16 cellular contexts compared by ENCODE assay signal in the genomic region with DNA sequence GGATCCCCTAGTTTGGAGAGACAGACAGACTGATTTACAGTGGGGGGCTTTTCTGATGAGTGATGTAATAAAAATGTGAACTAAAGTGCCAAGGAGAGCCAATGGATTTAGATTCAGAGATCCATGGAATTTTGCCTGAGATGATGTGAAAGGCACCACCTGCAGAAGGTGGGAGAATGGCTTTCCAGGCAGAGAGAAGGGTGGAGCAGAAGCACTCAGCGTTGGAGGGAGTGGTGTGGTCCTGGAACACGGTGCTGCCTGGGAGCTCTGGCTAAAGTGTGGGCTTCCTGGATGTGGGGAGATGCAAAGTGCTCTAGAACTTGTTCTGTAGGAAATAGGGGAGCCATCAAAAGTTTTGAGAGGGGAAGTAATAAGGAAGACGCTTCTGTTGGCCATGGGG. TPM values are rescaled to one million over a fixed set of nuclear protein-coding genes. Genes with fewer than 3 reads are reported as not detected.
DNase-seq lines count a peak whose midpoint lies in the region; TF ChIP-seq lines count a peak whose summit lies in the region.
"Had no signal": no experiment of that assay in that cellular context is flagged by ENCODE, and none has a peak within 500 bp of the region (broad histone marks: within the 10 kb centered on the region; RNA-seq: fewer than 3 reads in every experiment).

No MANE protein-coding gene starts in this region.

- CTCF ChIA-PET in activated CD4-positive, alpha-beta T cell treated with anti-CD3 and anti-CD28 coated beads, Interleukin-2, amount 10 ng/mL, durations not matched to agents 7 days and 5 days (lab: Charles Lee) = interaction anchor here (0.6 to 3.4 kb wide), 3 partner anchors 13 to 1946 kb away, joined by 3 to 12 read pairs (median 5); no protein-coding TSS in a partner anchor
- CTCF ChIA-PET in CD4-positive, alpha-beta memory T cell (lab: Charles Lee; ENCODE audit: partially characterized antibody) = interaction anchor here (1.2 to 1.6 kb wide), 3 partner anchors 11 to 83 kb away, joined by 3 to 4 read pairs (median 3); no protein-coding TSS in a partner anchor

- H3K4me3 ChIP-seq in trophoblast cell (ENCODE audit: low read depth, low read length) = no peak overlapping the region
- H3K4me3 ChIP-seq in CD4-positive, alpha-beta memory T cell (ENCODE audit: low read length in 2 of 2) = no peak overlapping the region
- H3K4me3 ChIP-seq: GM23338 had no signal

- POLR2A ChIA-PET in activated CD4-positive, alpha-beta T cell treated with anti-CD3 and anti-CD28 coated beads, Interleukin-2, amount 10 ng/mL, durations not matched to agents 7 days and 5 days (lab: Charles Lee) = no interaction called here
- POLR2A ChIA-PET in CD4-positive, alpha-beta memory T cell (lab: Charles Lee; ENCODE audit: partially characterized antibody) = interaction anchor here (2.1 kb wide), 1 partner anchor 14 kb away, joined by 5 read pairs; no protein-coding TSS in a partner anchor

- H3K18ac ChIP-seq in H9 (ENCODE audit: insufficient read length, low read depth, low read length) (no peak overlapping the region), trophoblast cell (ENCODE audit: low read length) (no peak overlapping the region)

- H3K36me3 Mint-ChIP-seq in activated CD4-positive, alpha-beta T cell treated with anti-CD3 and anti-CD28 coated beads, Interleukin-2, amount 10 ng/mL, durations not matched to agents 7 days and 5 days (ENCODE audit: low read depth) = peaks cover 51% of the 10 kb centered on the region
- peaks cover 0 to 8% (median 0%) of the 10 kb centered on the region in 3 experiments; a peak in 4 of 7 replicates for H3K36me3 Mint-ChIP-seq in H9 (ENCODE audit: insufficient read depth in 1 of 3, low read depth in 3 of 3)
- H3K36me3 Mint-ChIP-seq in endothelial cell (ENCODE audit: low read depth, unreplicated experiment) = peaks cover 7% of the 10 kb centered on the region
- peaks cover 43% of the 10 kb centered on the region for H3K36me3 Mint-ChIP-seq in activated T-helper 1 cell treated with anti-CD3 and anti-CD28 coated beads, Interleukin-12 subunit alpha, Interleukin-12 subunit beta, Interleukin-2, Interleukin-4 antibody, amounts not matched to agents 30 ng/mL and 10 ng/mL and 1 ng/mL, durations not matched to agents 14 hours and 24 hours and 36 hours (ENCODE audit: low read depth)
- H3K36me3 Mint-ChIP-seq in CD4-positive, alpha-beta memory T cell = peaks cover 46 to 52% of the 10 kb centered on the region in 2 donors

- H3K27me3 ChIP-seq in H9 (ENCODE audit: insufficient read depth, low read length) (no peaks in the 10 kb centered on the region), trophoblast cell (ENCODE audit: insufficient read depth, low read length) (no peaks in the 10 kb centered on the region)
- H3K27me3 ChIP-seq in CD4-positive, alpha-beta memory T cell (ENCODE audit: insufficient read depth, low read length) = no peaks in the 10 kb centered on the region

- no peak overlapping the region for H4K5ac ChIP-seq in H9 (ENCODE audit: insufficient read length, low read depth, low read length)

- no peak overlapping the region for H4K8ac ChIP-seq in H9 (replicated peaks; ENCODE audit: insufficient read length, low read depth, low read length)
- no peak overlapping the region for H4K8ac ChIP-seq in trophoblast cell (ENCODE audit: low read depth, low read length)

- H2BK5ac ChIP-seq in H9 (ENCODE audit: insufficient read length, low read length) (no peak overlapping the region), trophoblast cell (ENCODE audit: low read depth, low read length, poor library complexity) (no peak overlapping the region)

- H2AFZ ChIP-seq in H9 (ENCODE audit: low read length) = no peak overlapping the region
- no peak overlapping the region for H2AFZ ChIP-seq in trophoblast cell (ENCODE audit: insufficient read depth, low read length, poor library complexity)
- H2AFZ ChIP-seq: GM23338 had no signal

- no peak overlapping the region for H2BK15ac ChIP-seq in H9 (ENCODE audit: low read depth, low read length)

- H3K4ac ChIP-seq in H9 (ENCODE audit: low read depth, low read length) (no peak overlapping the region), trophoblast cell (ENCODE audit: low read depth, low read length) (no peak overlapping the region)

- no peak overlapping the region for H2BK20ac ChIP-seq in H9 (ENCODE audit: low read depth, low read length, poor library complexity, severe bottlenecking)

- no peaks in the 10 kb centered on the region for H3K9me3 Mint-ChIP-seq in activated CD4-positive, alpha-beta T cell treated with anti-CD3 and anti-CD28 coated beads, Interleukin-2, amount 10 ng/mL, durations not matched to agents 7 days and 5 days
- H3K9me3 Mint-ChIP-seq in H9 (no peaks in the 10 kb centered on the region), endothelial cell (ENCODE audit: unreplicated experiment) (no peaks in the 10 kb centered on the region)
- no peaks in the 10 kb centered on the region for H3K9me3 Mint-ChIP-seq in activated T-helper 1 cell treated with anti-CD3 and anti-CD28 coated beads, Interleukin-12 subunit alpha, Interleukin-12 subunit beta, Interleukin-2, Interleukin-4 antibody, amounts not matched to agents 30 ng/mL and 10 ng/mL and 1 ng/mL, durations not matched to agents 14 hours and 24 hours and 36 hours
- H3K9me3 Mint-ChIP-seq in CD4-positive, alpha-beta memory T cell = no peaks in the 10 kb centered on the region
- H3K9me3 Mint-ChIP-seq: GM23338 had no signal

- WGBS in H9 (ENCODE audit: extremely low coverage, insufficient read length, low lambda C conversion rate) = no CpG with 5 or more reads among the region's 3 CpGs
- WGBS in trophoblast cell (ENCODE audit: extremely low coverage, insufficient coverage, insufficient read length) = no CpG with 5 or more reads among the region's 3 CpGs

- peaks cover 35% of the 10 kb centered on the region for H3K4me1 Mint-ChIP-seq in activated CD4-positive, alpha-beta T cell treated with anti-CD3 and anti-CD28 coated beads, Interleukin-2, amount 10 ng/mL, durations not matched to agents 7 days and 5 days
- H3K4me1 Mint-ChIP-seq in H9 (peaks cover 15 to 23% of the 10 kb centered on the region in 2 experiments), endothelial cell (ENCODE audit: unreplicated experiment) (peaks cover 22% of the 10 kb centered on the region)
- H3K4me1 Mint-ChIP-seq in activated T-helper 1 cell treated with anti-CD3 and anti-CD28 coated beads, Interleukin-12 subunit alpha, Interleukin-12 subunit beta, Interleukin-2, Interleukin-4 antibody, amounts not matched to agents 30 ng/mL and 10 ng/mL and 1 ng/mL, durations not matched to agents 14 hours and 24 hours and 36 hours (ENCODE audit: low read depth) = peaks cover 40% of the 10 kb centered on the region
- peaks cover 42 to 72% (median 61%) of the 10 kb centered on the region in 4 donors for H3K4me1 Mint-ChIP-seq in CD4-positive, alpha-beta memory T cell
- H3K4me1 Mint-ChIP-seq: B cell had no signal

- no peaks in the 10 kb centered on the region for H3K27me3 Mint-ChIP-seq in activated CD4-positive, alpha-beta T cell treated with anti-CD3 and anti-CD28 coated beads, Interleukin-2, amount 10 ng/mL, durations not matched to agents 7 days and 5 days
- H3K27me3 Mint-ChIP-seq in H9 (ENCODE audit: low read depth) (no peaks in the 10 kb centered on the region), endothelial cell (ENCODE audit: unreplicated experiment) (peaks cover 3% of the 10 kb centered on the region)
- H3K27me3 Mint-ChIP-seq in activated T-helper 1 cell treated with anti-CD3 and anti-CD28 coated beads, Interleukin-12 subunit alpha, Interleukin-12 subunit beta, Interleukin-2, Interleukin-4 antibody, amounts not matched to agents 30 ng/mL and 10 ng/mL and 1 ng/mL, durations not matched to agents 14 hours and 24 hours and 36 hours (ENCODE audit: insufficient read depth) = no peaks in the 10 kb centered on the region
- H3K27me3 Mint-ChIP-seq in CD4-positive, alpha-beta memory T cell = no peaks in the 10 kb centered on the region
- H3K27me3 Mint-ChIP-seq: B cell had no signal

- H2BK12ac ChIP-seq in H9 (ENCODE audit: insufficient read length, low read depth, low read length) (no peak overlapping the region), trophoblast cell (ENCODE audit: low read length) (no peak overlapping the region)

- H3K36me3 ChIP-seq in trophoblast cell (ENCODE audit: control insufficient read depth in 1 of 2, insufficient read depth in 2 of 2, low read length in 2 of 2) = no peaks in the 10 kb centered on the region
- H3K36me3 ChIP-seq in CD4-positive, alpha-beta memory T cell (ENCODE audit: insufficient read depth, low read length) = peaks cover 13% of the 10 kb centered on the region

- H3K56ac ChIP-seq in H9 (ENCODE audit: insufficient read length, low read depth, low read length) = no peak overlapping the region

- no peaks in the 10 kb centered on the region for H4K20me1 ChIP-seq in H9 (ENCODE audit: control insufficient read depth, insufficient read depth, insufficient read length)

- H3K4me1 ChIP-seq in H9 (ENCODE audit: insufficient read depth, low read length) = peaks cover 8% of the 10 kb centered on the region
- no peaks in the 10 kb centered on the region for H3K4me1 ChIP-seq in trophoblast cell (ENCODE audit: control insufficient read depth in 1 of 2, insufficient read depth in 2 of 2, low read length in 2 of 2)
- H3K4me1 ChIP-seq in CD4-positive, alpha-beta memory T cell (ENCODE audit: insufficient read depth, low read length) = peaks cover 35% of the 10 kb centered on the region

- no peak for DNase-seq in activated CD4-positive, alpha-beta T cell treated with anti-CD3 and anti-CD28 coated beads, Interleukin-2, amount 10 ng/mL, durations not matched to agents 7 days and 5 days
- no peak for DNase-seq in activated CD4-positive, alpha-beta T cell treated with anti-CD3 and anti-CD28 coated beads for 1 hour
- no peak for DNase-seq in H9
- no peak for DNase-seq in endothelial cell (ENCODE audit: low spot score)
- no peak for DNase-seq in trophoblast cell
- DNase-seq in iPS-NIHi11 (ENCODE audit: low spot score) = no peak
- DNase-seq in activated T-helper 1 cell treated with anti-CD3 and anti-CD28 coated beads, Interleukin-12 subunit alpha, Interleukin-12 subunit beta, Interleukin-2, Interleukin-4 antibody, amounts not matched to agents 30 ng/mL and 10 ng/mL and 1 ng/mL, durations not matched to agents 14 hours and 24 hours and 36 hours (ENCODE audit: low spot score) = no peak
- DNase-seq in CD4-positive, alpha-beta memory T cell = no peak
- DNase-seq: 8988T, KBM-7, NCI-H187 treated with DMSO at 0.1 percent for 48 hours, NCI-H345, NCI-H524 treated with DMSO at 0.1 percent for 48 hours, SHP77 had no signal

- H2BK120ac ChIP-seq in H9 (ENCODE audit: low read depth, low read length, poor library complexity, severe bottlenecking) = no peak overlapping the region
- no peak overlapping the region for H2BK120ac ChIP-seq in trophoblast cell (ENCODE audit: insufficient read depth, low read length, poor library complexity)

- TF ChIP-seq CTCF in H9 (conservative IDR thresholded peaks at IDR 0.05) (no peak), endothelial cell (IDR thresholded peaks at IDR 0.05; ENCODE audit: unreplicated experiment) (no peak)

- peak overlapping the region; percentile 48 for H3K27ac Mint-ChIP-seq in activated CD4-positive, alpha-beta T cell treated with anti-CD3 and anti-CD28 coated beads, Interleukin-2, amount 10 ng/mL, durations not matched to agents 7 days and 5 days
- H3K27ac Mint-ChIP-seq in H9 = peak overlapping the region in 2 of 3 experiments; percentile 24 to 62; a peak in 2 of 7 replicates
- H3K27ac Mint-ChIP-seq in endothelial cell (ENCODE audit: unreplicated experiment) = no peak overlapping the region
- H3K27ac Mint-ChIP-seq in activated T-helper 1 cell treated with anti-CD3 and anti-CD28 coated beads, Interleukin-12 subunit alpha, Interleukin-12 subunit beta, Interleukin-2, Interleukin-4 antibody, amounts not matched to agents 30 ng/mL and 10 ng/mL and 1 ng/mL, durations not matched to agents 14 hours and 24 hours and 36 hours = no peak overlapping the region
- peak overlapping the region in 3 of 7 donors; percentile 25 to 76 (median 62) for H3K27ac Mint-ChIP-seq in CD4-positive, alpha-beta memory T cell
- H3K27ac Mint-ChIP-seq: B cell, GM23338 had no signal

- H3K9ac ChIP-seq in H9 (ENCODE audit: extremely low read depth, insufficient read length, low read length) = no peak overlapping the region
- no peak overlapping the region for H3K9ac ChIP-seq in trophoblast cell (ENCODE audit: low read length)

- H3T11ph ChIP-seq in H9 (ENCODE audit: low read length) = no peak overlapping the region

- H3K4me3 Mint-ChIP-seq in activated CD4-positive, alpha-beta T cell treated with anti-CD3 and anti-CD28 coated beads, Interleukin-2, amount 10 ng/mL, durations not matched to agents 7 days and 5 days = no peak overlapping the region
- no peak overlapping the region for H3K4me3 Mint-ChIP-seq in H9
- peak overlapping the region; percentile 52 for H3K4me3 Mint-ChIP-seq in endothelial cell (ENCODE audit: unreplicated experiment)
- no peak overlapping the region for H3K4me3 Mint-ChIP-seq in activated T-helper 1 cell treated with anti-CD3 and anti-CD28 coated beads, Interleukin-12 subunit alpha, Interleukin-12 subunit beta, Interleukin-2, Interleukin-4 antibody, amounts not matched to agents 30 ng/mL and 10 ng/mL and 1 ng/mL, durations not matched to agents 14 hours and 24 hours and 36 hours
- peak overlapping the region in 1 of 8 donors; percentile 31 for H3K4me3 Mint-ChIP-seq in CD4-positive, alpha-beta memory T cell
- H3K4me3 Mint-ChIP-seq: B cell, GM23338 had no signal

- no peak overlapping the region for H4K91ac ChIP-seq in H9 (ENCODE audit: insufficient read length, low read depth, low read length)
- H4K91ac ChIP-seq in trophoblast cell (ENCODE audit: low read depth, low read length) = no peak overlapping the region

- H3K23me2 ChIP-seq in H9 (ENCODE audit: insufficient read length, low read depth, low read length, poor library complexity, severe bottlenecking) = no peaks in the 10 kb centered on the region

- H3K14ac ChIP-seq in H9 (ENCODE audit: insufficient read depth, low read length) (no peak overlapping the region; the same call in 1 of the 2 replicates), trophoblast cell (ENCODE audit: low read length) (no peak overlapping the region)

- H3K23ac ChIP-seq in H9 (ENCODE audit: insufficient read length, low read depth, low read length) (no peak overlapping the region), trophoblast cell (ENCODE audit: low read length) (peak overlapping the region; percentile 73)

- no peak overlapping the region for H4K12ac ChIP-seq in trophoblast cell (ENCODE audit: low read depth, low read length)

- H3K79me1 ChIP-seq in H9 (ENCODE audit: insufficient read depth, low read depth, low read length, poor library complexity, severe bottlenecking) = no peaks in the 10 kb centered on the region
- no peaks in the 10 kb centered on the region for H3K79me1 ChIP-seq in trophoblast cell (ENCODE audit: low read length)

- H3K27ac ChIP-seq in H9 (ENCODE audit: insufficient read length, low read depth, low read length) = no peak overlapping the region
- no peak overlapping the region for H3K27ac ChIP-seq in trophoblast cell (ENCODE audit: low read depth, low read length)
- no peak overlapping the region for H3K27ac ChIP-seq in CD4-positive, alpha-beta memory T cell (ENCODE audit: low read depth, low read length)

- H3K79me2 ChIP-seq in H9 (ENCODE audit: insufficient read depth, low read length) = no peaks in the 10 kb centered on the region; the same call in 1 of the 2 replicates
- H3K79me2 ChIP-seq in trophoblast cell (ENCODE audit: control insufficient read depth, insufficient read depth, low read length, poor library complexity) = no peaks in the 10 kb centered on the region

- intact Hi-C loops in activated T-helper 1 cell treated with anti-CD3 and anti-CD28 coated beads, Interleukin-12 subunit alpha, Interleukin-12 subunit beta, Interleukin-2, Interleukin-4 antibody, amounts not matched to agents 30 ng/mL and 10 ng/mL and 1 ng/mL, durations not matched to agents 14 hours and 24 hours and 36 hours (cut with micrococcal nuclease) = no loop called here
- intact Hi-C loops in CD4-positive, alpha-beta memory T cell (cut with micrococcal nuclease) = no loop called here

- no peaks in the 10 kb centered on the region for H3K9me3 ChIP-seq in H9 (ENCODE audit: control insufficient read depth, low read depth, low read length)
- peaks cover 2% of the 10 kb centered on the region for H3K9me3 ChIP-seq in trophoblast cell (ENCODE audit: insufficient read depth, low read depth, low read length)
- no peaks in the 10 kb centered on the region for H3K9me3 ChIP-seq in CD4-positive, alpha-beta memory T cell (ENCODE audit: control insufficient read depth in 1 of 2, low read length in 2 of 2)

- H3K4me2 ChIP-seq in H9 (ENCODE audit: insufficient read depth, insufficient read length, low read length) (no peak overlapping the region), trophoblast cell (ENCODE audit: low read length) (no peak overlapping the region)
- H3K4me2 ChIP-seq: GM23338 had no signal

- H2AK5ac ChIP-seq in H9 (ENCODE audit: insufficient read length, low read length) (no peak overlapping the region), trophoblast cell (ENCODE audit: low read length) (no peak overlapping the region)

RNA-seq across cellular contexts. Expression of a gene that starts 57.0 kb away (rescaled TPM):
- total RNA-seq in activated CD4-positive, alpha-beta T cell treated with anti-CD3 and anti-CD28 coated beads, Interleukin-2, amount 10 ng/mL, durations not matched to agents 7 days and 5 days = 100 to 1,000 TPM in 1 of 2 experiments, 10 to 100 TPM in 1; 90.5 to 117 TPM
- 22.5 and 23.2 TPM in 2 replicates for total RNA-seq in H9 (2021)
- total RNA-seq in endothelial cell (ENCODE audit: unreplicated experiment) = 43.4 TPM
- polyA plus RNA-seq in trophoblast cell (2013) = 9.5 and 9.6 TPM in 2 replicates
- 43.5 and 45.4 TPM in 2 replicates for total RNA-seq in activated T-helper 1 cell treated with anti-CD3 and anti-CD28 coated beads, Interleukin-12 subunit alpha, Interleukin-12 subunit beta, Interleukin-2, Interleukin-4 antibody, amounts not matched to agents 30 ng/mL and 10 ng/mL and 1 ng/mL, durations not matched to agents 14 hours and 24 hours and 36 hours
- 100 to 1,000 TPM; 125 to 126 TPM for total RNA-seq in CD4-positive, alpha-beta memory T cell
- polyA plus RNA-seq in CD4-positive, alpha-beta memory T cell = 10 to 100 TPM; 24.7 to 72.5 TPM

Comparison
In these comparisons a context has a peak if more than half of its experiments do, and no peak if none do; other contexts are left out.
1. H3K27ac Mint-ChIP-seq: peak in activated CD4-positive, alpha-beta T cell treated with anti-CD3 and anti-CD28 coated beads, Interleukin-2, amount 10 ng/mL, durations not matched to agents 7 days and 5 days (single experiment) and H9 (2 of 3); none in endothelial cell (single experiment) and activated T-helper 1 cell treated with anti-CD3 and anti-CD28 coated beads, Interleukin-12 subunit alpha, Interleukin-12 subunit beta, Interleukin-2, Interleukin-4 antibody, amounts not matched to agents 30 ng/mL and 10 ng/mL and 1 ng/mL, durations not matched to agents 14 hours and 24 hours and 36 hours (single experiment).